ENCODE assay signal across 1 cellular context in the genomic region with DNA sequence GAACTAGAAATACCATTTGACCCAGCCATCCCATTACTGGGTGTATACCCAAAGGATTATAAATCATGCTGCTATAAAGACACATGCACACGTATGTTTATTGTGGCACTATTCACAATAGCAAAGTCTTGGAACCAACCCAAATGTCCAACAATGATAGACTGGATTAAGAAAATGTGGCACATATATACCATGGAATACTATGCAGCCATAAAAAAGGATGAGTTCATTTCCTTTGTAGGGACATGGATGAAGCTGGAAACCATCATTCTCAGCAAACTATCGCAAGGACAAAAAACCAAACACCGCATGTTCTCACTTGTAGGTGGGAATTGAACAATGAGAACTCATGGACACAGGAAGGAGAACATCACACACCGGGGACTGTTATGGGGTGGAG.
TF ChIP-seq lines count a peak whose summit lies in the region.
"Not testable (repeated sequence)": the region's sequence is repeated elsewhere in the genome, so short reads cannot be mapped to it uniquely, and the experiment has no call there.

No MANE protein-coding gene starts in this region.

- not testable (repeated sequence) for H3K4me3 ChIP-seq in HEK293 (ENCODE audit: low read depth, low read length)

- CTCF ChIA-PET in HEK293 (lab: Yijun Ruan, JAX) = not testable (repeated sequence)

- not testable (repeated sequence) for H3K27ac ChIP-seq in HEK293 (ENCODE audit: extremely low read depth, low read depth, low read length)

- not testable (repeated sequence) for H3K9me3 ChIP-seq in HEK293 (ENCODE audit: control insufficient read depth, insufficient read depth, low read depth, low read length)

- not testable (repeated sequence) for H3K36me3 ChIP-seq in HEK293 (ENCODE audit: control insufficient read depth in 2 of 2, insufficient read depth in 1 of 2, low read length in 2 of 2)

- TF ChIP-seq CTCF in HEK293 (tag by site-specific recombination; IDR thresholded peaks at IDR 0.05) = not testable (repeated sequence)

- not testable (repeated sequence) for H3K4me1 ChIP-seq in HEK293 (ENCODE audit: control insufficient read depth, insufficient read depth, low read length)

- POLR2A ChIA-PET in HEK293 (lab: Yijun Ruan, JAX) = not testable (repeated sequence)

TF ChIP-seq in HEK293, 187 proteins besides CTCF, POLR2A, EP300 and RAD21:
- peak; percentile 91 for TF ChIP-seq ZNF146 (tag by site-specific recombination; IDR thresholded peaks at IDR 0.05)
- TF ChIP-seq, protein P1, sequence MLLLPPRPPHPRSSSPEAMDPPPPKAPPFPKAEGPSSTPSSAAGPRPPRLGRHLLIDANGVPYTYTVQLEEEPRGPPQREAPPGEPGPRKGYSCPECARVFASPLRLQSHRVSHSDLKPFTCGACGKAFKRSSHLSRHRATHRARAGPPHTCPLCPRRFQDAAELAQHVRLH (tag by site-specific recombination; IDR thresholded peaks at IDR 0.05) = peak; percentile 72; the same call in 1 of the 2 replicates
TF ChIP-seq in HEK293: peak in this region for 2; not testable (repeated sequence) for 185.
